ENCODE assay signal across 11 cellular contexts in genomic region chr3:100496711-100497261, GRCh38. TPM values are rescaled to one million over a fixed set of nuclear protein-coding genes. Genes with fewer than 3 reads are reported as not detected.
A peak's percentile ranks its signal among the peaks of the same experiment; 100 is the strongest.
DNase-seq lines count a peak whose midpoint lies in the region; FAIRE-seq and TF ChIP-seq lines count a peak whose summit lies in the region.
"Had no signal": no experiment of that assay in that cellular context is flagged by ENCODE, and none has a peak within 500 bp of the region (broad histone marks: within the 10 kb centered on the region; RNA-seq: fewer than 3 reads in every experiment).

No MANE protein-coding gene starts in this region.

- TF ChIP-seq POLR2A in GM12891 (IDR thresholded peaks at IDR 0.05; ENCODE audit: low read depth, low read length) (no peak), H54 (IDR thresholded peaks at IDR 0.05; ENCODE audit: low read depth, low read length) (no peak)

- FAIRE-seq in GM12891 (lab: Jason Lieb, UNC) (no peak), H54 (lab: Jason Lieb, UNC) (peak; percentile 48)

- H3K4me3 ChIP-seq in fibroblast of the aortic adventitia (ENCODE audit: low read depth, low read length), result no peak overlapping the region
- H3K4me3 ChIP-seq: heart left ventricle, SK-N-MC had no signal

- no peak for TF ChIP-seq CTCF in fibroblast of the aortic adventitia (IDR thresholded peaks at IDR 0.05; ENCODE audit: insufficient read depth, low read length)

- no peak for DNase-seq in GM12891 (ENCODE audit: insufficient read length, low spot score)
- DNase-seq in H54 (ENCODE audit: insufficient read length, low spot score), result peak; percentile 26
- DNase-seq in M059J (ENCODE audit: low read depth), result peak; percentile 91
- peak; percentile 86 for DNase-seq in fibroblast of the aortic adventitia (ENCODE audit: low read depth)
- DNase-seq in activated CD4-positive, CD25-positive, alpha-beta regulatory T cell treated with anti-CD3 and anti-CD28 coated beads, Interleukin-2, amount 50 U/mL, for 72 hours, result no peak
- no peak for DNase-seq in NCI-H82 (lab: John Stamatoyannopoulos, UW)
- no peak for DNase-seq in UCSD-AML1 (lab: John Stamatoyannopoulos, UW; ENCODE audit: unreplicated experiment)
- no peak for DNase-seq in activated CD4-positive, alpha-beta T cell treated with anti-CD3 and anti-CD28 coated beads for 1 hour
- DNase-seq: heart left ventricle, right cardiac atrium had no signal

TF ChIP-seq in GM12891, 5 proteins besides CTCF, POLR2A, EP300 and RAD21:
- TF ChIP-seq SPI1 (IDR thresholded peaks at IDR 0.05; ENCODE audit: low read depth, low read length) (peak; percentile 47; the same call in 1 of the 2 replicates), TAF1 (IDR thresholded peaks at IDR 0.05; ENCODE audit: low read depth, low read length) (no peak), POU2F2 (IDR thresholded peaks at IDR 0.05; ENCODE audit: low read depth, low read length) (no peak), POLR2AphosphoS5 (IDR thresholded peaks at IDR 0.05; ENCODE audit: low read depth, low read length) (no peak), PAX5 (IDR thresholded peaks at IDR 0.05; ENCODE audit: insufficient read depth, low read length, severe bottlenecking) (no peak)

RNA-seq across cellular contexts. Expression of gene TMEM45A, which starts 4.4 kb away (rescaled TPM):
- 8.4 TPM for polyA plus RNA-seq in GM12891 (2012; ENCODE audit: low read depth, missing spikeins)
- total RNA-seq in M059J (2014; rRNA removed; shearing (Covaris generic)), result 41.0 and 46.1 TPM in 2 replicates
- 13.7 and 50.6 TPM in 2 replicates for total RNA-seq in fibroblast of the aortic adventitia (ENCODE audit: low replicate concordance)

Comparison
In these comparisons a context has a peak if more than half of its experiments do, and no peak if none do; other contexts are left out.
1. DNase-seq: peak in H54 (single experiment), M059J (single experiment) and fibroblast of the aortic adventitia (single experiment); none in GM12891 (single experiment), activated CD4-positive, CD25-positive, alpha-beta regulatory T cell treated with anti-CD3 and anti-CD28 coated beads, Interleukin-2, amount 50 U/mL, for 72 hours (single experiment), NCI-H82 (single experiment), UCSD-AML1 (single experiment) and activated CD4-positive, alpha-beta T cell treated with anti-CD3 and anti-CD28 coated beads for 1 hour (single experiment).